Comparison of ENCODE assay signal across 8 cellular contexts in genomic region chr5:139633295-139634027, GRCh38. TPM values are rescaled to one million over a fixed set of nuclear protein-coding genes. Genes with fewer than 3 reads are reported as not detected.
DNase-seq lines count a peak whose midpoint lies in the region; ATAC-seq and TF ChIP-seq lines count a peak whose summit lies in the region.

No MANE protein-coding gene starts in this region.

- TF ChIP-seq CTCF in Peyer's patch (IDR thresholded peaks at IDR 0.05), result peak; percentile 95 to 98 (median 96)
- no peak for TF ChIP-seq CTCF in fibroblast of pulmonary artery (IDR thresholded peaks at IDR 0.05; ENCODE audit: low read length, missing control alignments)
- TF ChIP-seq CTCF in nephron progenitor cell (IDR thresholded peaks at IDR 0.05), result peak; percentile 95
- peak; percentile 93 to 96 (median 95) for TF ChIP-seq CTCF in upper lobe of left lung (IDR thresholded peaks at IDR 0.05)

- H3K27me3 Mint-ChIP-seq in nephron progenitor cell (ENCODE audit: low read depth, poor library complexity), result peaks cover 4% of the 10 kb centered on the region

- no peak overlapping the region for H3K4me3 ChIP-seq in Peyer's patch
- no peak overlapping the region for H3K4me3 ChIP-seq in fibroblast of pulmonary artery (replicated peaks; ENCODE audit: low read depth, low read length)
- H3K4me3 ChIP-seq in upper lobe of left lung, result no peak overlapping the region

- peaks cover 51% of the 10 kb centered on the region for H3K4me1 Mint-ChIP-seq in nephron progenitor cell

- H3K9me3 ChIP-seq in Peyer's patch (no peaks in the 10 kb centered on the region), upper lobe of left lung (no peaks in the 10 kb centered on the region)

- TF ChIP-seq POLR2A in Peyer's patch (IDR thresholded peaks at IDR 0.05), result peak in 1 of 2 donors; percentile 33
- TF ChIP-seq POLR2A in upper lobe of left lung (IDR thresholded peaks at IDR 0.05), result no peak

- DNase-seq in NCI-H2081 (lab: John Stamatoyannopoulos, UW) (peak; percentile 46 to 67), NCI-H2081 treated with DMSO at 0.1 percent for 48 hours (lab: John Stamatoyannopoulos, UW) (no peak), Kasumi-1 (lab: John Stamatoyannopoulos, UW) (peak; percentile 80 to 82), Peyer's patch (peak; percentile 59 to 84 (median 81)), activated T-helper 1 cell treated with Interleukin-2 at 50 U/mL for 16 hours (ENCODE audit: low read depth) (peak; percentile 39), fibroblast of pulmonary artery (ENCODE audit: low read depth) (peak; percentile 82), nephron progenitor cell (peak; percentile 80), upper lobe of left lung (peak in 1 of 2 donors; percentile 78)

- H3K27ac ChIP-seq in Peyer's patch (peak overlapping the region in 1 of 4 donors; percentile 17), upper lobe of left lung (no peak overlapping the region)

- H3K27ac Mint-ChIP-seq in nephron progenitor cell, result no peak overlapping the region

- H3K4me1 ChIP-seq in Peyer's patch (peaks cover 10 to 32% (median 19%) of the 10 kb centered on the region in 4 donors), upper lobe of left lung (peaks cover 28 to 42% (median 35%) of the 10 kb centered on the region in 4 donors)

- 7 to 8% methylated on average over 5 to 6 of the region's 6 CpGs for WGBS in upper lobe of left lung, 2 donors

- H3K36me3 ChIP-seq in Peyer's patch (peaks cover 0 to 1% (median 0%) of the 10 kb centered on the region in 3 donors), upper lobe of left lung (peaks cover 0 to 19% (median 2%) of the 10 kb centered on the region in 4 donors)

- H3K4me3 Mint-ChIP-seq in nephron progenitor cell, result no peak overlapping the region

- ATAC-seq in upper lobe of left lung (ENCODE audit: low FRiP score in 2 of 2), result peak; percentile 68 to 74

- H3K9me3 Mint-ChIP-seq in nephron progenitor cell, result no peaks in the 10 kb centered on the region

- peaks cover 7% of the 10 kb centered on the region for H3K36me3 Mint-ChIP-seq in nephron progenitor cell (ENCODE audit: low read depth)

- no peak for TF ChIP-seq EP300 in upper lobe of left lung (IDR thresholded peaks at IDR 0.05)

- H3K27me3 ChIP-seq in Peyer's patch (no peaks in the 10 kb centered on the region), upper lobe of left lung (no peaks in the 10 kb centered on the region)

RNA-seq across cellular contexts. Expression of gene CXXC5, which starts 14.7 kb away (rescaled TPM):
- 10 to 100 TPM; 21.7 to 49.5 (median 30.9) TPM for total RNA-seq in Peyer's patch
- total RNA-seq in upper lobe of left lung, result 10 to 100 TPM; 25.7 to 39.5 (median 33.0) TPM
